In the genomic region with DNA sequence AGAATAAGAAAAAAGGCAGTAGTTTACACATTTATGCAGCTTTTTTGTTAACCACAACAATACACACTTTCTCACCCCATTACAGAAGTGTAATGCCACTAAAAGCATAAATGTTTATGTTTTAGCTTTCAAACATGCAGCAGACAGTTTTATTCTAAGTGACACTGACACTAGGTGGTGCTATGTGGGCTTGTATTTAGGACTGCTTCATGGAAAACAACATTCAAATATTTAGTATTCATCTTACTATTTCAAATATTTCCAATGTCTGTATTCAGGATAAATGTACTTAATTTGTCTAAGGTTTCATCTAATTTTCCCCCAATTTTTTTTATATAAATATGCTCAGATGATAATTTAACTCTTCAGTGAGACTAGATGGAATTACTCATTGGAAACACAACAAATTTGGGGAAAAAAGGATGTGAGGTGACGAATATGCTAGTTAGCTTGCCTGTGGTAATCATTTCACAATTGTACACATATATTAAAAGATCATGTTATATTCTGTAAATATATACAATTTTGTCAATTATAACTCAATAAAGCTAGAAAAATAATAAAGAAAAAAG, we compare ENCODE assay signal across 8 cellular contexts.
A peak's percentile ranks its signal among the peaks of the same experiment; 100 is the strongest.
DNase-seq lines count a peak whose midpoint lies in the region; ATAC-seq and TF ChIP-seq lines count a peak whose summit lies in the region.

No MANE protein-coding gene starts in this region.

- WGBS in IMR-90 (ENCODE audit: extremely low coverage in 2 of 2, insufficient read length in 1 of 2), 2 experiments: no CpG with 5 or more reads among the region's 1 CpG
- WGBS in smooth muscle cell (ENCODE audit: low lambda C conversion rate): 95% methylated on average over 1 of the region's 1 CpG

- no peaks in the 10 kb centered on the region for H3K27me3 Mint-ChIP-seq in stimulated activated naive B cell treated with anti-CD40 and anti-IgM and Interleukin-4, amounts not matched to agents 10 μg/mL and 1 μg/mL and 100 μg/mL, for 72 hours

- no peaks in the 10 kb centered on the region for H3K9me3 Mint-ChIP-seq in stimulated activated naive B cell treated with anti-CD40 and anti-IgM and Interleukin-4, amounts not matched to agents 10 μg/mL and 1 μg/mL and 100 μg/mL, for 72 hours

- no peak overlapping the region for H2AK9ac ChIP-seq in IMR-90 (replicated peaks; ENCODE audit: low read depth, low read length, poor library complexity)

- H3K36me3 Mint-ChIP-seq in stimulated activated naive B cell treated with anti-CD40 and anti-IgM and Interleukin-4, amounts not matched to agents 10 μg/mL and 1 μg/mL and 100 μg/mL, for 72 hours: peaks cover 6 to 9% of the 10 kb centered on the region in 2 donors

- no peak overlapping the region for H3K4me3 Mint-ChIP-seq in stimulated activated naive B cell treated with anti-CD40 and anti-IgM and Interleukin-4, amounts not matched to agents 10 μg/mL and 1 μg/mL and 100 μg/mL, for 72 hours

- CTCF ChIA-PET in IMR-90 (lab: Yijun Ruan, JAX): interaction anchor here (0.6 to 2.8 kb wide), 7 partner anchors 8 to 238 kb away, joined by 3 to 12 read pairs (median 3); no protein-coding TSS in a partner anchor

- no peak overlapping the region for H3K14ac ChIP-seq in IMR-90 (replicated peaks; ENCODE audit: low read depth, low read length)

- no peak overlapping the region for H4K91ac ChIP-seq in IMR-90 (ENCODE audit: insufficient read depth, low read depth, low read length)

- H3K27me3 ChIP-seq in IMR-90 (ENCODE audit: control insufficient read depth, insufficient read depth, low read length): no peaks in the 10 kb centered on the region
- no peaks in the 10 kb centered on the region for H3K27me3 ChIP-seq in smooth muscle cell (ENCODE audit: low read depth)

- H2BK120ac ChIP-seq in IMR-90 (ENCODE audit: low read depth, low read length): no peak overlapping the region

- H4K20me1 ChIP-seq in IMR-90 (ENCODE audit: insufficient read depth, low read length) (no peaks in the 10 kb centered on the region), smooth muscle cell (ENCODE audit: low read depth) (no peaks in the 10 kb centered on the region)

- H3K9ac ChIP-seq in IMR-90 (ENCODE audit: low read depth, low read length) (no peak overlapping the region), smooth muscle cell (ENCODE audit: low read depth) (no peak overlapping the region)

- TF ChIP-seq POLR2A in IMR-90 (IDR thresholded peaks at IDR 0.05; ENCODE audit: low read depth, low read length): no peak

- no peak overlapping the region for H3K4ac ChIP-seq in IMR-90 (ENCODE audit: low read depth, low read length)

- intact Hi-C loops in IMR-90 (cut with micrococcal nuclease): loop anchor here (1.0 to 5.0 kb wide), 2 partner anchors 179 to 238 kb away; a partner anchor contains a TSS

- POLR2A ChIA-PET in IMR-90 (lab: Charles Lee; ENCODE audit: unreplicated experiment): no interaction called here

- dilution Hi-C loops in IMR-90 (cut with HindIII; ENCODE audit: low sequenced_read_pairs, unreplicated experiment): no loop called here

- BruUV-seq in IMR-90 (replicated peaks; lab: Mats Ljungman, UMichigan): no TSS peak

- no peak overlapping the region for H3K27ac ChIP-seq in IMR-90 (ENCODE audit: insufficient read depth, low read length)
- no peak overlapping the region for H3K27ac ChIP-seq in smooth muscle cell (ENCODE audit: low read depth)
- no peak overlapping the region for H3K27ac ChIP-seq in coronary artery

- H2AK5ac ChIP-seq in IMR-90 (ENCODE audit: low read depth, low read length): no peak overlapping the region

- no peaks in the 10 kb centered on the region for H3F3A ChIP-seq in smooth muscle cell (ENCODE audit: low read depth)

- TF ChIP-seq RAD21 in IMR-90 (IDR thresholded peaks at IDR 0.05; ENCODE audit: low read length): peak; percentile 52

- no peak overlapping the region for H3K18ac ChIP-seq in IMR-90 (ENCODE audit: low read depth, low read length)

- no peaks in the 10 kb centered on the region for H3K79me2 ChIP-seq in smooth muscle cell (ENCODE audit: low read depth)

- H2AFZ ChIP-seq in IMR-90 (replicated peaks; ENCODE audit: low read length, poor library complexity): no peak overlapping the region
- H2AFZ ChIP-seq in smooth muscle cell (ENCODE audit: low read depth): no peak overlapping the region

- no peak overlapping the region for H2BK20ac ChIP-seq in IMR-90 (ENCODE audit: low read depth, low read length)

- DNase-seq in DMS79 (lab: John Stamatoyannopoulos, UW) (peak; percentile 12), IMR-90 (peak; percentile 65), foreskin fibroblast (peak; percentile 25 to 57), smooth muscle cell (lab: John Stamatoyannopoulos, UW; ENCODE audit: unreplicated experiment) (no peak), coronary artery (ENCODE audit: low spot score) (no peak)
- DNase-seq in stimulated activated naive B cell treated with anti-CD40 and anti-IgM and Interleukin-4, amounts not matched to agents 10 μg/mL and 1 μg/mL and 100 μg/mL, for 72 hours: no peak

- H3K79me1 ChIP-seq in IMR-90 (ENCODE audit: low read depth in 1 of 2, low read length in 2 of 2): peaks cover 0 to 3% of the 10 kb centered on the region in 2 experiments; a peak in 2 of 4 replicates

- H3K4me2 ChIP-seq in IMR-90 (ENCODE audit: low read depth, low read length) (no peak overlapping the region), smooth muscle cell (no peak overlapping the region)

- no peak overlapping the region for H3K23ac ChIP-seq in IMR-90 (ENCODE audit: low read depth, low read length)

- H3K4me3 ChIP-seq in IMR-90 (ENCODE audit: insufficient read depth, low read depth, low read length) (no peak overlapping the region), foreskin fibroblast (ENCODE audit: low read depth in 1 of 2, low read length in 2 of 2) (no peak overlapping the region), smooth muscle cell (no peak overlapping the region), coronary artery (no peak overlapping the region)

- H3K9me1 ChIP-seq in IMR-90 (ENCODE audit: insufficient read depth, low read length): no peaks in the 10 kb centered on the region

- in situ Hi-C loops in IMR-90 (cut with MboI; ENCODE audit: low sequenced_read_pairs): loop anchor here (5.0 kb wide), 1 partner anchor 239 kb away; no protein-coding TSS in a partner anchor

- H2BK15ac ChIP-seq in IMR-90 (ENCODE audit: low read depth, low read length): no peak overlapping the region

- no peak overlapping the region for H3K56ac ChIP-seq in IMR-90 (ENCODE audit: extremely low read depth, insufficient read depth, low read length)

- H3K27ac Mint-ChIP-seq in stimulated activated naive B cell treated with anti-CD40 and anti-IgM and Interleukin-4, amounts not matched to agents 10 μg/mL and 1 μg/mL and 100 μg/mL, for 72 hours: no peak overlapping the region

- H3K9me3 ChIP-seq in IMR-90 (ENCODE audit: control insufficient read depth, insufficient read depth, low read length) (no peaks in the 10 kb centered on the region), smooth muscle cell (replicated peaks; ENCODE audit: low read depth) (no peaks in the 10 kb centered on the region)

- H3K36me3 ChIP-seq in IMR-90 (ENCODE audit: control insufficient read depth, insufficient read depth, low read length): peaks cover 18% of the 10 kb centered on the region
- peaks cover 5% of the 10 kb centered on the region for H3K36me3 ChIP-seq in smooth muscle cell (ENCODE audit: low read depth)

- H3K4me1 ChIP-seq in IMR-90 (ENCODE audit: control insufficient read depth, insufficient read depth, low read length): no peaks in the 10 kb centered on the region
- no peaks in the 10 kb centered on the region for H3K4me1 ChIP-seq in smooth muscle cell (ENCODE audit: low read depth)

- no peaks in the 10 kb centered on the region for H3K4me1 Mint-ChIP-seq in stimulated activated naive B cell treated with anti-CD40 and anti-IgM and Interleukin-4, amounts not matched to agents 10 μg/mL and 1 μg/mL and 100 μg/mL, for 72 hours

- no peak overlapping the region for H4K8ac ChIP-seq in IMR-90 (ENCODE audit: low read depth in 2 of 2, low read length in 2 of 2)

- ATAC-seq in IMR-90 (ENCODE audit: low read depth) (peak; percentile 56), SK-N-SH treated with all-trans-retinoic acid at 6 μM for 48 hours (peak; percentile 65), GM19463 (IDR thresholded peaks at IDR 0.05; ENCODE audit: unreplicated experiment) (no peak)
- no peak for ATAC-seq in stimulated activated naive B cell treated with anti-CD40 and anti-IgM and Interleukin-4, amounts not matched to agents 10 μg/mL and 1 μg/mL and 100 μg/mL, for 72 hours (replicated peaks)

- H4K5ac ChIP-seq in IMR-90 (ENCODE audit: low read depth, low read length): no peak overlapping the region

- TF ChIP-seq CTCF in IMR-90 (conservative IDR thresholded peaks at IDR 0.05; ENCODE audit: low read depth, low read length) (peak; percentile 63), foreskin fibroblast (IDR thresholded peaks at IDR 0.05; ENCODE audit: low read depth, low read length) (peak; percentile 49), smooth muscle cell (IDR thresholded peaks at IDR 0.05; ENCODE audit: borderline replicate concordance, insufficient read depth, poor library complexity, severe bottlenecking) (peak; percentile 60), coronary artery (IDR thresholded peaks at IDR 0.05) (no peak)

- no peak overlapping the region for H2BK5ac ChIP-seq in IMR-90 (ENCODE audit: low read depth, low read length, poor library complexity, severe bottlenecking)

TF ChIP-seq in IMR-90, 13 proteins besides CTCF, POLR2A, EP300 and RAD21:
- TF ChIP-seq SMC3 (IDR thresholded peaks at IDR 0.05; ENCODE audit: low read depth, low read length) (peak; percentile 61), MAZ (IDR thresholded peaks at IDR 0.05; ENCODE audit: borderline replicate concordance, low read depth, low read length) (no peak)

Comparison
In these comparisons a context has a peak if more than half of its experiments do, and no peak if none do; other contexts are left out.
1. DNase-seq: peak in DMS79 (single experiment), IMR-90 (single experiment) and foreskin fibroblast (2 of 2); none in smooth muscle cell (single experiment), coronary artery (single experiment) and stimulated activated naive B cell treated with anti-CD40 and anti-IgM and Interleukin-4, amounts not matched to agents 10 μg/mL and 1 μg/mL and 100 μg/mL, for 72 hours (single experiment).
2. ATAC-seq: peak in IMR-90 (single experiment) and SK-N-SH treated with all-trans-retinoic acid at 6 μM for 48 hours (single experiment); none in GM19463 (single experiment) and stimulated activated naive B cell treated with anti-CD40 and anti-IgM and Interleukin-4, amounts not matched to agents 10 μg/mL and 1 μg/mL and 100 μg/mL, for 72 hours (0 of 2).